ENCODE assay signal across 17 cellular contexts in the genomic region with DNA sequence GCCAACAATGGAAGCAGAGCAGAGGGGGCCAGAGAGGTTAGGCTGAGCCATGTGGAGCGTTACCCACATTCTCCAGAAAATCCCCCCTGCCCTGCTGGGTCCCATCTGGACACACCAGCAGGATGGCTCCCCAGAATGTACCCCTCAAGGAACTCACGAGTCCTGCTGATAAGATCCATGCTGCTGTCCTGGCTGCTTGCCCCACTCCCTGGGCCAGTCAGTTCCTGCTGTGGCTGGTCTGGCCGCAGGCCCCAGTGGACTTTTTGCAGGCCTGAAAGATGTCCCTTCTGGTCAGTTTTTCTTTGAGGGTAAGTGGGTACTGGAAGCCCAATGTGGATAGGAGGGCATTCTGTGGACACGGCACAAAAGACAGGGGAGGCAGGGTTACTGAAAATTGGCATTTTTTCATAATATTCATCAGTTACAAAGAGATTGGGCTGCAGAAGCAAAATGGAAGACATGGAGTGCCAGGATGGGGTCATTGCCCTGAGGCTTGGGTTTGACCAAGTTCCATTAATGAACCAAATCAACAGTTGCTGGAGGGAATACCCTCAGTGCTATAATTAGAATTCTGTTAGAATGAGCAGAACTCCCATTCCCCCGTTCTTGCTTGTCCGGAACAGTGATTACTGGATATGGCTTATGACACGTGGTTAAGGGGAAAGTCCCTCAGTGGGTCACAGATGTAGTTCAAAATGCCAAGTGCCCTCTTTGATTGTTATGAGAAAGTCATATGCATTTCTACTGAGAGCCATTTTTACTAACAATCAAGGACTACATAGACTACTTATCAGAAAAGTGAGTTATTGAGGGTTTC. TPM values are rescaled to one million over a fixed set of nuclear protein-coding genes. Genes with fewer than 3 reads are reported as not detected.
DNase-seq lines count a peak whose midpoint lies in the region; TF ChIP-seq lines count a peak whose summit lies in the region.
"Had no signal": no experiment of that assay in that cellular context is flagged by ENCODE, and none has a peak within 500 bp of the region (broad histone marks: within the 10 kb centered on the region; RNA-seq: fewer than 3 reads in every experiment).

No MANE protein-coding gene starts in this region.

- no peak overlapping the region for H3K56ac ChIP-seq in mesendoderm (ENCODE audit: low read length)

- no peak overlapping the region for H3K23ac ChIP-seq in mesendoderm (ENCODE audit: low read length)

- H4K5ac ChIP-seq in mesendoderm (ENCODE audit: low read length), result no peak overlapping the region

- H2BK120ac ChIP-seq in mesendoderm (ENCODE audit: low read depth, low read length), result no peak overlapping the region

- H3K4me2 ChIP-seq in parathyroid adenoma (ENCODE audit: low read length) (no peak overlapping the region), mesendoderm (ENCODE audit: low read length) (no peak overlapping the region)

- H3K79me1 ChIP-seq in mesendoderm (ENCODE audit: low read length), result no peaks in the 10 kb centered on the region

- H3K4me3 ChIP-seq in GM12865 (ENCODE audit: low read depth, low read length) (no peak overlapping the region), parathyroid adenoma (ENCODE audit: low read depth, low read length) (no peak overlapping the region), mesendoderm (ENCODE audit: low read length) (no peak overlapping the region)

- H3K9me3 ChIP-seq in parathyroid adenoma (ENCODE audit: control insufficient read depth, low read length), result no peaks in the 10 kb centered on the region

- H3K9ac ChIP-seq in parathyroid adenoma, result no peak overlapping the region
- H3K9ac ChIP-seq in mesendoderm (ENCODE audit: low read length), result no peak overlapping the region

- no peak overlapping the region for H3K4ac ChIP-seq in mesendoderm (ENCODE audit: low read depth, low read length)

- H3K18ac ChIP-seq in mesendoderm (ENCODE audit: low read length), result no peak overlapping the region

- TF ChIP-seq CTCF in GM12865 (IDR thresholded peaks at IDR 0.05; ENCODE audit: insufficient read depth, low read depth, low read length, missing control alignments) (no peak), parathyroid adenoma (IDR thresholded peaks at IDR 0.05) (no peak)

- H3K4me1 ChIP-seq in parathyroid adenoma (peaks cover 6% of the 10 kb centered on the region), mesendoderm (ENCODE audit: control insufficient read depth, low read depth, low read length) (no peaks in the 10 kb centered on the region)

- H3K27me3 ChIP-seq in parathyroid adenoma (ENCODE audit: control insufficient read depth, insufficient read depth, low read length), result no peaks in the 10 kb centered on the region
- H3K27me3 ChIP-seq in mesendoderm (ENCODE audit: insufficient read depth, low read length, poor library complexity), result no peaks in the 10 kb centered on the region

- no peak overlapping the region for H2AK5ac ChIP-seq in mesendoderm (ENCODE audit: low read length)

- no peak overlapping the region for H2BK15ac ChIP-seq in mesendoderm (replicated peaks; ENCODE audit: low read depth)

- H3K36me3 ChIP-seq in parathyroid adenoma (ENCODE audit: control insufficient read depth, insufficient read depth, low read length) (no peaks in the 10 kb centered on the region), mesendoderm (ENCODE audit: control insufficient read depth, insufficient read depth, low read length) (no peaks in the 10 kb centered on the region)

- no CpG with 5 or more reads among the region's 7 CpGs for WGBS in mesendoderm (ENCODE audit: extremely low coverage, insufficient coverage, low lambda C conversion rate)

- peak; percentile 35 for DNase-seq in COLO829 (ENCODE audit: low spot score)
- peak; percentile 25 for DNase-seq in GM12865 (ENCODE audit: low read depth)
- peak; percentile 19 for DNase-seq in cerebellum (ENCODE audit: low spot score)
- DNase-seq in NCI-H446 (lab: John Stamatoyannopoulos, UW), result no peak
- no peak for DNase-seq in mesendoderm
- DNase-seq in pons (ENCODE audit: low spot score), result no peak
- DNase-seq: ACHN; CD4-positive, alpha-beta T cell; DMS79; KG1; NCI-H1048; NCI-H1694; NCI-H2107; NCI-H226; NCI-H69 had no signal

- H2AFZ ChIP-seq in parathyroid adenoma, result peak overlapping the region; percentile 51

- H4K8ac ChIP-seq in mesendoderm (ENCODE audit: low read depth, low read length), result no peak overlapping the region

- H3K27ac ChIP-seq in parathyroid adenoma (no peak overlapping the region), mesendoderm (ENCODE audit: low read depth, low read length) (no peak overlapping the region)
- H3K27ac ChIP-seq: HL-60 had no signal

- H2BK5ac ChIP-seq in mesendoderm (ENCODE audit: low read length), result no peak overlapping the region

- H3K79me2 ChIP-seq in parathyroid adenoma (no peaks in the 10 kb centered on the region), mesendoderm (ENCODE audit: control insufficient read depth, insufficient read depth, low read length) (no peaks in the 10 kb centered on the region)

RNA-seq across cellular contexts. Expression of a gene that starts 38.7 kb away (rescaled TPM):
- 5.9 TPM for total RNA-seq in cerebellum
- 0.34 TPM for polyA plus RNA-seq in mesendoderm (2013, experiment 1 of 2)
- polyA plus RNA-seq in mesendoderm (2013, experiment 2 of 2), result 0.21 TPM

Comparison
In these comparisons a context has a peak if more than half of its experiments do, and no peak if none do; other contexts are left out.
1. DNase-seq: peak in COLO829 (single experiment), GM12865 (single experiment) and cerebellum (single experiment); none in NCI-H446 (0 of 2), mesendoderm (single experiment) and pons (single experiment).